ENCODE assay signal across 6 cellular contexts in genomic region chr17:4988168-4988567, GRCh38. TPM values are rescaled to one million over a fixed set of nuclear protein-coding genes. Genes with fewer than 3 reads are reported as not detected.
A peak's percentile ranks its signal among the peaks of the same experiment; 100 is the strongest.
DNase-seq lines count a peak whose midpoint lies in the region; FAIRE-seq and TF ChIP-seq lines count a peak whose summit lies in the region.

No MANE protein-coding gene starts in this region.

- no peak for TF ChIP-seq CTCF in BE2C (IDR thresholded peaks at IDR 0.05; ENCODE audit: low read depth, low read length)
- no peak for TF ChIP-seq CTCF in D721Med (IDR thresholded peaks at IDR 0.05; ENCODE audit: insufficient read depth, missing control alignments)

- H3K36me3 ChIP-seq in BE2C: no peaks in the 10 kb centered on the region
- no peaks in the 10 kb centered on the region for H3K36me3 ChIP-seq in SK-N-MC (ENCODE audit: insufficient read depth, low read length)

- H3K4me1 Mint-ChIP-seq in immature natural killer cell: peaks cover 37% of the 10 kb centered on the region in 2 donors

- H3K4me3 ChIP-seq in BE2C (ENCODE audit: low read depth, low read length): peak overlapping the region; percentile 66
- peak overlapping the region; percentile 79 for H3K4me3 ChIP-seq in SK-N-MC

- peaks cover 0 to 2% (median 0%) of the 10 kb centered on the region in 3 donors for H3K27me3 Mint-ChIP-seq in immature natural killer cell (ENCODE audit: low read depth in 3 of 3)

- H3K4me3 Mint-ChIP-seq in immature natural killer cell: peak overlapping the region; percentile 91 to 95 (median 94)

- peak overlapping the region; percentile 80 for H3K9ac ChIP-seq in SK-N-MC (ENCODE audit: insufficient read length)

- no peak overlapping the region for H3K27ac ChIP-seq in SK-N-MC

- H3K9me3 ChIP-seq in BE2C (no peaks in the 10 kb centered on the region), SK-N-MC (ENCODE audit: low read depth, low read length) (no peaks in the 10 kb centered on the region)

- H3K36me3 Mint-ChIP-seq in immature natural killer cell: peaks cover 0 to 5% (median 0%) of the 10 kb centered on the region in 3 donors

- H3K9me3 Mint-ChIP-seq in immature natural killer cell: no peaks in the 10 kb centered on the region

- FAIRE-seq in D721Med (lab: Jason Lieb, UNC): no peak

- peak overlapping the region; percentile 86 to 95 (median 94) for H3K27ac Mint-ChIP-seq in immature natural killer cell

- H3K4me1 ChIP-seq in BE2C: no peaks in the 10 kb centered on the region

- H3K27me3 ChIP-seq in BE2C: no peaks in the 10 kb centered on the region

- DNase-seq in BE2C: no peak
- DNase-seq in SK-N-MC (ENCODE audit: low read depth, low spot score): no peak
- no peak for DNase-seq in immature natural killer cell
- DNase-seq in D721Med (ENCODE audit: insufficient read length, low spot score): no peak
- no peak for DNase-seq in HUDEP-2 (lab: John Stamatoyannopoulos, UW; ENCODE audit: unreplicated experiment in 76 of 76)
- no peak for DNase-seq in cerebellum (ENCODE audit: low spot score)

RNA-seq across cellular contexts. Expression of gene CAMTA2, which starts 0.7 kb away (rescaled TPM):
- 31.3 TPM for polyA plus RNA-seq in BE2C (2012; ENCODE audit: insufficient read depth, insufficient read length, low read depth)
- polyA plus RNA-seq in immature natural killer cell: 10 to 100 TPM in 2 of 3 donors, 1 to 10 TPM in 1; 2.5 to 22.9 (median 12.0) TPM
- 10.0 TPM for total RNA-seq in cerebellum

RNA-seq across cellular contexts. Expression of gene INCA1, which starts 9.2 kb away (rescaled TPM):
- polyA plus RNA-seq in BE2C (2012; ENCODE audit: insufficient read depth, insufficient read length, low read depth): 0.45 TPM
- under 1 TPM in 2 of 3 donors, not detected in 1; 0.29 to 0.35 TPM for polyA plus RNA-seq in immature natural killer cell
- total RNA-seq in cerebellum: 0.27 TPM

RNA-seq across cellular contexts. Expression of gene KIF1C, which starts 9.6 kb away (rescaled TPM):
- polyA plus RNA-seq in BE2C (2012; ENCODE audit: insufficient read depth, insufficient read length, low read depth): 6.8 TPM
- polyA plus RNA-seq in immature natural killer cell: 1 to 10 TPM in 2 of 3 donors, under 1 TPM in 1; 0.76 to 5.7 (median 4.0) TPM
- total RNA-seq in cerebellum: 15.2 TPM

RNA-seq across cellular contexts. Expression of gene SPAG7, which starts 20.6 kb away (rescaled TPM):
- 43.8 TPM for polyA plus RNA-seq in BE2C (2012; ENCODE audit: insufficient read depth, insufficient read length, low read depth)
- polyA plus RNA-seq in immature natural killer cell: 100 to 1,000 TPM; 117 to 164 (median 155) TPM
- 24.0 TPM for total RNA-seq in cerebellum

RNA-seq across cellular contexts. Expression of gene ENO3, which starts 37.2 kb away (rescaled TPM):
- polyA plus RNA-seq in BE2C (2012; ENCODE audit: insufficient read depth, insufficient read length, low read depth): 119 TPM
- 1 to 10 TPM; 1.6 to 4.2 (median 4.1) TPM for polyA plus RNA-seq in immature natural killer cell
- 3.3 TPM for total RNA-seq in cerebellum
